8 cellular contexts compared by ENCODE assay signal in genomic region chr7:105014725-105015630, GRCh38. TPM values are rescaled to one million over a fixed set of nuclear protein-coding genes. Genes with fewer than 3 reads are reported as not detected.
DNase-seq lines count a peak whose midpoint lies in the region; ATAC-seq and TF ChIP-seq lines count a peak whose summit lies in the region.

No MANE protein-coding gene starts in this region.

- peak overlapping the region; percentile 98 for H3K4me3 ChIP-seq in smooth muscle cell

- peak overlapping the region; percentile 99 to 100 (median 100) for H3K4me3 Mint-ChIP-seq in brain

- no peaks in the 10 kb centered on the region for H3K9me3 ChIP-seq in smooth muscle cell (replicated peaks; ENCODE audit: low read depth)

- peak overlapping the region; percentile 100 for H3K27ac Mint-ChIP-seq in brain

- H3K79me2 ChIP-seq in smooth muscle cell (ENCODE audit: low read depth) = peaks cover 60% of the 10 kb centered on the region

- DNase-seq in EL (peak; percentile 72), LHCN-M2 (ENCODE audit: low read depth) (peak; percentile 67), T-helper 2 cell (peak in 4 of 5 experiments; percentile 18 to 88 (median 46)), iPS-NIHi7 (ENCODE audit: extremely low spot score) (peak; percentile 35), smooth muscle cell (lab: John Stamatoyannopoulos, UW; ENCODE audit: unreplicated experiment) (no peak), epidermal melanocyte (ENCODE audit: insufficient read length, low spot score) (no peak)

- peaks cover 0 to 10% (median 0%) of the 10 kb centered on the region in 5 experiments for H3K9me3 Mint-ChIP-seq in brain

- peak overlapping the region; percentile 97 for H3K4me2 ChIP-seq in smooth muscle cell

- no peak for ATAC-seq in HG02973 (IDR thresholded peaks at IDR 0.05; ENCODE audit: unreplicated experiment)

- H3K4me1 Mint-ChIP-seq in brain = peaks cover 35% of the 10 kb centered on the region

- peak overlapping the region; percentile 33 for H2AFZ ChIP-seq in smooth muscle cell (ENCODE audit: low read depth)

- no peaks in the 10 kb centered on the region for H3K27me3 ChIP-seq in smooth muscle cell (ENCODE audit: low read depth)

- TF ChIP-seq CTCF in brain (conservative IDR thresholded peaks at IDR 0.05) (no peak), smooth muscle cell (IDR thresholded peaks at IDR 0.05; ENCODE audit: borderline replicate concordance, insufficient read depth, poor library complexity, severe bottlenecking) (no peak)

- peaks cover 47% of the 10 kb centered on the region for H4K20me1 ChIP-seq in smooth muscle cell (ENCODE audit: low read depth)

- peaks cover 43% of the 10 kb centered on the region for H3K4me1 ChIP-seq in smooth muscle cell (ENCODE audit: low read depth)

- peaks cover 14% of the 10 kb centered on the region for H3K36me3 Mint-ChIP-seq in brain

- H3K27me3 Mint-ChIP-seq in brain = peaks cover 39% of the 10 kb centered on the region

- H3K27ac ChIP-seq in smooth muscle cell (ENCODE audit: low read depth) = peak overlapping the region; percentile 100

- WGBS in smooth muscle cell (ENCODE audit: low lambda C conversion rate) = 1% methylated on average over 25 of the region's 25 CpGs

- H3K9ac ChIP-seq in smooth muscle cell (ENCODE audit: low read depth) = peak overlapping the region; percentile 100

- H3F3A ChIP-seq in smooth muscle cell (ENCODE audit: low read depth) = peaks cover 11% of the 10 kb centered on the region

- no peaks in the 10 kb centered on the region for H3K36me3 ChIP-seq in smooth muscle cell (ENCODE audit: low read depth)

RNA-seq across cellular contexts. Expression of gene KMT2E, which starts 1.0 kb away (rescaled TPM):
- total RNA-seq in LHCN-M2 (2014; rRNA removed) = 51.9 and 52.1 TPM in 2 replicates
- polyA plus RNA-seq in LHCN-M2 (2012) = 23.3 TPM
- polyA plus RNA-seq in brain (ENCODE audit: insufficient read depth, low read depth, low replicate concordance) = 27.1 TPM
- total RNA-seq in smooth muscle cell = 64.4 and 77.3 TPM in 2 replicates
- polyA plus RNA-seq in smooth muscle cell = 88.1 and 106 TPM in 2 replicates

Comparison
In these comparisons a context has a peak if more than half of its experiments do, and no peak if none do; other contexts are left out.
1. DNase-seq: peak in EL (single experiment), LHCN-M2 (single experiment), T-helper 2 cell (4 of 5) and iPS-NIHi7 (single experiment); none in smooth muscle cell (single experiment) and epidermal melanocyte (single experiment).